In genomic region chr19:44623080-44623479, GRCh38 we compare ENCODE assay signal across 1 cellular context.
TF ChIP-seq lines count a peak whose summit lies in the region.

No MANE protein-coding gene starts in this region.

TF ChIP-seq in endothelial cell of umbilical vein, 7 proteins besides CTCF, POLR2A, EP300 and RAD21:
- TF ChIP-seq MAX (IDR thresholded peaks at IDR 0.05; ENCODE audit: insufficient read depth, insufficient read length) = no peak
- TF ChIP-seq POLR2AphosphoS5 (IDR thresholded peaks at IDR 0.05; ENCODE audit: insufficient read depth, low read depth, low read length) = no peak
- no peak for TF ChIP-seq FOS (IDR thresholded peaks at IDR 0.05; ENCODE audit: borderline replicate concordance, insufficient read depth, low read length)
- no peak for TF ChIP-seq MYC (IDR thresholded peaks at IDR 0.05; ENCODE audit: low read depth, low read length)
- TF ChIP-seq EZH2 (IDR thresholded peaks at IDR 0.05; ENCODE audit: borderline replicate concordance, low read depth, low read length, severe bottlenecking) = no peak
- no peak for TF ChIP-seq JUN (IDR thresholded peaks at IDR 0.05; ENCODE audit: borderline replicate concordance, insufficient read depth, insufficient read length, low read depth)
- TF ChIP-seq GATA2 (IDR thresholded peaks at IDR 0.05; ENCODE audit: insufficient read depth, insufficient read length, low read depth, low read length) = no peak
